Comparison of ENCODE assay signal across 1 cellular context in the genomic region with DNA sequence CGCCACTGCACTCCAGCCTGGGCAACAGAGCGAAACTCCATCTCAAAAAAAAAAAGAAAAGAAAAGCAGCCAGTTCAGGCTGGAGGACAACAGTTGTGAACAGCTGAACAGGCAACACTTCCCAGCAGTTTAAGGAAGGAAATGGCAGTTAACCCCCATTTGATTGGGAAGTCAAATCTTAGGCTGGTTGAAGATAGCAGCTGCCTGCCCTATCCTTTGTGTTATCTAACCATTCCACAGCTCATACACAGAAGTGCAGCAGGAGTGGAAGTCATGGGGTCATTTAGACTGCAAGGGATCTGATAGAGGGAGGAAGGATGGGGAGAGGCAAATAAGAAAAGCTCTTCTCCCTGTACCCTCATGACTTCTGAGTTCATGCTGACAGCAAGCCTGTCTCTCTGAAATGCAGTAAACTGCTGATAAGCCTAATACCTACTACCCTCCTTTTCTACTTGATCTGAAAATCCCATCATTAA.
A peak's percentile ranks its signal among the peaks of the same experiment; 100 is the strongest.
TF ChIP-seq lines count a peak whose summit lies in the region.

No MANE protein-coding gene starts in this region.

TF ChIP-seq in K562, 482 proteins besides CTCF, POLR2A, EP300 and RAD21 (continued from another document and continues in another):
- TF ChIP-seq, protein P1, sequence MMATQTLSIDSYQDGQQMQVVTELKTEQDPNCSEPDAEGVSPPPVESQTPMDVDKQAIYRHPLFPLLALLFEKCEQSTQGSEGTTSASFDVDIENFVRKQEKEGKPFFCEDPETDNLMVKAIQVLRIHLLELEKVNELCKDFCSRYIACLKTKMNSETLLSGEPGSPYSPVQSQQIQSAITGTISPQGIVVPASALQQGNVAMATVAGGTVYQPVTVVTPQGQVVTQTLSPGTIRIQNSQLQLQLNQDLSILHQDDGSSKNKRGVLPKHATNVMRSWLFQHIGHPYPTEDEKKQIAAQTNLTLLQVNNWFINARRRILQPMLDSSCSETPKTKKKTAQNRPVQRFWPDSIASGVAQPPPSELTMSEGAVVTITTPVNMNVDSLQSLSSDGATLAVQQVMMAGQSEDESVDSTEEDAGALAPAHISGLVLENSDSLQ (IDR thresholded peaks at IDR 0.05): peak; percentile 40
- TF ChIP-seq CBX1 (IDR thresholded peaks at IDR 0.05; ENCODE audit: low read depth) (no peak), MAZ (CRISPR knock-in tag; conservative IDR thresholded peaks at IDR 0.05 in 1 of 2, IDR thresholded peaks at IDR 0.05 in 1 of 2) (peak; percentile 19 to 45; a peak in 1 of 4 replicates), KDM1A (IDR thresholded peaks at IDR 0.05) (peak; percentile 98), KLF10 (CRISPR knock-in tag; IDR thresholded peaks at IDR 0.05) (no peak), ZNF133 (CRISPR knock-in tag; IDR thresholded peaks at IDR 0.05) (no peak), KAT8 (IDR thresholded peaks at IDR 0.05; ENCODE audit: low read depth) (no peak), MYNN (IDR thresholded peaks at IDR 0.05) (peak; percentile 43; the same call in 1 of the 2 replicates), MYNN (CRISPR knock-in tag; IDR thresholded peaks at IDR 0.05) (no peak), NR2C2 (CRISPR knock-in tag; IDR thresholded peaks at IDR 0.05) (no peak), NR2C2 (tag; IDR thresholded peaks at IDR 0.05) (peak; percentile 75), BHLHE40 (IDR thresholded peaks at IDR 0.05; ENCODE audit: low read length) (peak; percentile 59), GATAD2A (IDR thresholded peaks at IDR 0.05) (peak; percentile 72; the same call in 1 of the 2 replicates), MEIS2 (IDR thresholded peaks at IDR 0.05; ENCODE audit: partially characterized antibody) (peak; percentile 57), ATF1 (CRISPR knock-in tag; IDR thresholded peaks at IDR 0.05) (no peak), ATF1 (tag; IDR thresholded peaks at IDR 0.05) (0 out of 2 replicates have a peak, but pooled peaks have one; percentile 32), MYC (IDR thresholded peaks at IDR 0.05; ENCODE audit: low read depth, low read length) (peak; percentile 11; the same call in 1 of the 2 replicates), MYC (CRISPR knock-in tag; IDR thresholded peaks at IDR 0.05; ENCODE audit: borderline replicate concordance, low read depth) (no peak), HDAC1 (IDR thresholded peaks at IDR 0.05) (peak; percentile 69 to 97; a peak in 3 of 4 replicates), ZKSCAN8 (CRISPR knock-in tag; IDR thresholded peaks at IDR 0.05) (peak; percentile 48; the same call in 1 of the 2 replicates), ZNF24 (IDR thresholded peaks at IDR 0.05) (0 out of 2 replicates have a peak, but pooled peaks have one; percentile 15), SLC30A9 (CRISPR knock-in tag; IDR thresholded peaks at IDR 0.05) (no peak), NCOA1 (IDR thresholded peaks at IDR 0.05; ENCODE audit: low read depth) (peak; percentile 48; the same call in 1 of the 2 replicates), ZBED1 (IDR thresholded peaks at IDR 0.05) (no peak), SP1 (CRISPR knock-in tag; IDR thresholded peaks at IDR 0.05) (0 out of 2 replicates have a peak, but pooled peaks have one; percentile 24), ESRRA (IDR thresholded peaks at IDR 0.05; ENCODE audit: borderline replicate concordance, low read depth) (peak; percentile 67; the same call in 1 of the 2 replicates), BCOR (IDR thresholded peaks at IDR 0.05) (peak; percentile 63; the same call in 1 of the 2 replicates), POLR2AphosphoS5 (IDR thresholded peaks at IDR 0.05; ENCODE audit: control insufficient read depth, insufficient read depth, low read depth, low read length) (peak; percentile 92), MECOM (CRISPR knock-in tag; IDR thresholded peaks at IDR 0.05) (peak; percentile 71; the same call in 1 of the 2 replicates), RNF2 (IDR thresholded peaks at IDR 0.05) (peak; percentile 63), ARID1B (IDR thresholded peaks at IDR 0.05) (peak; percentile 94)
- TF ChIP-seq, protein P2, sequence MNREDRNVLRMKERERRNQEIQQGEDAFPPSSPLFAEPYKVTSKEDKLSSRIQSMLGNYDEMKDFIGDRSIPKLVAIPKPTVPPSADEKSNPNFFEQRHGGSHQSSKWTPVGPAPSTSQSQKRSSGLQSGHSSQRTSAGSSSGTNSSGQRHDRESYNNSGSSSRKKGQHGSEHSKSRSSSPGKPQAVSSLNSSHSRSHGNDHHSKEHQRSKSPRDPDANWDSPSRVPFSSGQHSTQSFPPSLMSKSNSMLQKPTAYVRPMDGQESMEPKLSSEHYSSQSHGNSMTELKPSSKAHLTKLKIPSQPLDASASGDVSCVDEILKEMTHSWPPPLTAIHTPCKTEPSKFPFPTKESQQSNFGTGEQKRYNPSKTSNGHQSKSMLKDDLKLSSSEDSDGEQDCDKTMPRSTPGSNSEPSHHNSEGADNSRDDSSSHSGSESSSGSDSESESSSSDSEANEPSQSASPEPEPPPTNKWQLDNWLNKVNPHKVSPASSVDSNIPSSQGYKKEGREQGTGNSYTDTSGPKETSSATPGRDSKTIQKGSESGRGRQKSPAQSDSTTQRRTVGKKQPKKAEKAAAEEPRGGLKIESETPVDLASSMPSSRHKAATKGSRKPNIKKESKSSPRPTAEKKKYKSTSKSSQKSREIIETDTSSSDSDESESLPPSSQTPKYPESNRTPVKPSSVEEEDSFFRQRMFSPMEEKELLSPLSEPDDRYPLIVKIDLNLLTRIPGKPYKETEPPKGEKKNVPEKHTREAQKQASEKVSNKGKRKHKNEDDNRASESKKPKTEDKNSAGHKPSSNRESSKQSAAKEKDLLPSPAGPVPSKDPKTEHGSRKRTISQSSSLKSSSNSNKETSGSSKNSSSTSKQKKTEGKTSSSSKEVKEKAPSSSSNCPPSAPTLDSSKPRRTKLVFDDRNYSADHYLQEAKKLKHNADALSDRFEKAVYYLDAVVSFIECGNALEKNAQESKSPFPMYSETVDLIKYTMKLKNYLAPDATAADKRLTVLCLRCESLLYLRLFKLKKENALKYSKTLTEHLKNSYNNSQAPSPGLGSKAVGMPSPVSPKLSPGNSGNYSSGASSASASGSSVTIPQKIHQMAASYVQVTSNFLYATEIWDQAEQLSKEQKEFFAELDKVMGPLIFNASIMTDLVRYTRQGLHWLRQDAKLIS (CRISPR knock-in tag; IDR thresholded peaks at IDR 0.05): peak; percentile 50; the same call in 1 of the 2 replicates
- TF ChIP-seq, protein P3, sequence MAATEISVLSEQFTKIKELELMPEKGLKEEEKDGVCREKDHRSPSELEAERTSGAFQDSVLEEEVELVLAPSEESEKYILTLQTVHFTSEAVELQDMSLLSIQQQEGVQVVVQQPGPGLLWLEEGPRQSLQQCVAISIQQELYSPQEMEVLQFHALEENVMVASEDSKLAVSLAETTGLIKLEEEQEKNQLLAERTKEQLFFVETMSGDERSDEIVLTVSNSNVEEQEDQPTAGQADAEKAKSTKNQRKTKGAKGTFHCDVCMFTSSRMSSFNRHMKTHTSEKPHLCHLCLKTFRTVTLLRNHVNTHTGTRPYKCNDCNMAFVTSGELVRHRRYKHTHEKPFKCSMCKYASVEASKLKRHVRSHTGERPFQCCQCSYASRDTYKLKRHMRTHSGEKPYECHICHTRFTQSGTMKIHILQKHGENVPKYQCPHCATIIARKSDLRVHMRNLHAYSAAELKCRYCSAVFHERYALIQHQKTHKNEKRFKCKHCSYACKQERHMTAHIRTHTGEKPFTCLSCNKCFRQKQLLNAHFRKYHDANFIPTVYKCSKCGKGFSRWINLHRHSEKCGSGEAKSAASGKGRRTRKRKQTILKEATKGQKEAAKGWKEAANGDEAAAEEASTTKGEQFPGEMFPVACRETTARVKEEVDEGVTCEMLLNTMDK (IDR thresholded peaks at IDR 0.05; ENCODE audit: borderline replicate concordance, insufficient read depth, low read depth, low read length, poor library complexity, severe bottlenecking): no peak
- TF ChIP-seq, protein P4, sequence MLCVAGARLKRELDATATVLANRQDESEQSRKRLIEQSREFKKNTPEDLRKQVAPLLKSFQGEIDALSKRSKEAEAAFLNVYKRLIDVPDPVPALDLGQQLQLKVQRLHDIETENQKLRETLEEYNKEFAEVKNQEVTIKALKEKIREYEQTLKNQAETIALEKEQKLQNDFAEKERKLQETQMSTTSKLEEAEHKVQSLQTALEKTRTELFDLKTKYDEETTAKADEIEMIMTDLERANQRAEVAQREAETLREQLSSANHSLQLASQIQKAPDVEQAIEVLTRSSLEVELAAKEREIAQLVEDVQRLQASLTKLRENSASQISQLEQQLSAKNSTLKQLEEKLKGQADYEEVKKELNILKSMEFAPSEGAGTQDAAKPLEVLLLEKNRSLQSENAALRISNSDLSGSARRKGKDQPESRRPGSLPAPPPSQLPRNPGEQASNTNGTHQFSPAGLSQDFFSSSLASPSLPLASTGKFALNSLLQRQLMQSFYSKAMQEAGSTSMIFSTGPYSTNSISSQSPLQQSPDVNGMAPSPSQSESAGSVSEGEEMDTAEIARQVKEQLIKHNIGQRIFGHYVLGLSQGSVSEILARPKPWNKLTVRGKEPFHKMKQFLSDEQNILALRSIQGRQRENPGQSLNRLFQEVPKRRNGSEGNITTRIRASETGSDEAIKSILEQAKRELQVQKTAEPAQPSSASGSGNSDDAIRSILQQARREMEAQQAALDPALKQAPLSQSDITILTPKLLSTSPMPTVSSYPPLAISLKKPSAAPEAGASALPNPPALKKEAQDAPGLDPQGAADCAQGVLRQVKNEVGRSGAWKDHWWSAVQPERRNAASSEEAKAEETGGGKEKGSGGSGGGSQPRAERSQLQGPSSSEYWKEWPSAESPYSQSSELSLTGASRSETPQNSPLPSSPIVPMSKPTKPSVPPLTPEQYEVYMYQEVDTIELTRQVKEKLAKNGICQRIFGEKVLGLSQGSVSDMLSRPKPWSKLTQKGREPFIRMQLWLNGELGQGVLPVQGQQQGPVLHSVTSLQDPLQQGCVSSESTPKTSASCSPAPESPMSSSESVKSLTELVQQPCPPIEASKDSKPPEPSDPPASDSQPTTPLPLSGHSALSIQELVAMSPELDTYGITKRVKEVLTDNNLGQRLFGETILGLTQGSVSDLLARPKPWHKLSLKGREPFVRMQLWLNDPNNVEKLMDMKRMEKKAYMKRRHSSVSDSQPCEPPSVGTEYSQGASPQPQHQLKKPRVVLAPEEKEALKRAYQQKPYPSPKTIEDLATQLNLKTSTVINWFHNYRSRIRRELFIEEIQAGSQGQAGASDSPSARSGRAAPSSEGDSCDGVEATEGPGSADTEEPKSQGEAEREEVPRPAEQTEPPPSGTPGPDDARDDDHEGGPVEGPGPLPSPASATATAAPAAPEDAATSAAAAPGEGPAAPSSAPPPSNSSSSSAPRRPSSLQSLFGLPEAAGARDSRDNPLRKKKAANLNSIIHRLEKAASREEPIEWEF (CRISPR knock-in tag; IDR thresholded peaks at IDR 0.05): no peak
- TF ChIP-seq, protein P5, sequence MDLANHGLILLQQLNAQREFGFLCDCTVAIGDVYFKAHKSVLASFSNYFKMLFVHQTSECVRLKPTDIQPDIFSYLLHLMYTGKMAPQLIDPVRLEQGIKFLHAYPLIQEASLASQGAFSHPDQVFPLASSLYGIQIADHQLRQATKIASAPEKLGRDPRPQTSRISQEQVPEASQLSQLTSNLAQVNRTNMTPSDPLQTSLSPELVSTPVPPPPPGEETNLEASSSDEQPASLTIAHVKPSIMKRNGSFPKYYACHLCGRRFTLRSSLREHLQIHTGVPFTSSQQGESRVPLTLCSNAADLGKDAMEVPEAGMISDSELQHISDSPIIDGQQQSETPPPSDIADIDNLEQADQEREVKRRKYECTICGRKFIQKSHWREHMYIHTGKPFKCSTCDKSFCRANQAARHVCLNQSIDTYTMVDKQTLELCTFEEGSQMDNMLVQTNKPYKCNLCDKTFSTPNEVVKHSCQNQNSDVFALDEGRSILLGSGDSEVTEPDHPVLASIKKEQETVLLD (IDR thresholded peaks at IDR 0.05): peak; percentile 82; the same call in 1 of the 2 replicates
- TF ChIP-seq, protein P6, sequence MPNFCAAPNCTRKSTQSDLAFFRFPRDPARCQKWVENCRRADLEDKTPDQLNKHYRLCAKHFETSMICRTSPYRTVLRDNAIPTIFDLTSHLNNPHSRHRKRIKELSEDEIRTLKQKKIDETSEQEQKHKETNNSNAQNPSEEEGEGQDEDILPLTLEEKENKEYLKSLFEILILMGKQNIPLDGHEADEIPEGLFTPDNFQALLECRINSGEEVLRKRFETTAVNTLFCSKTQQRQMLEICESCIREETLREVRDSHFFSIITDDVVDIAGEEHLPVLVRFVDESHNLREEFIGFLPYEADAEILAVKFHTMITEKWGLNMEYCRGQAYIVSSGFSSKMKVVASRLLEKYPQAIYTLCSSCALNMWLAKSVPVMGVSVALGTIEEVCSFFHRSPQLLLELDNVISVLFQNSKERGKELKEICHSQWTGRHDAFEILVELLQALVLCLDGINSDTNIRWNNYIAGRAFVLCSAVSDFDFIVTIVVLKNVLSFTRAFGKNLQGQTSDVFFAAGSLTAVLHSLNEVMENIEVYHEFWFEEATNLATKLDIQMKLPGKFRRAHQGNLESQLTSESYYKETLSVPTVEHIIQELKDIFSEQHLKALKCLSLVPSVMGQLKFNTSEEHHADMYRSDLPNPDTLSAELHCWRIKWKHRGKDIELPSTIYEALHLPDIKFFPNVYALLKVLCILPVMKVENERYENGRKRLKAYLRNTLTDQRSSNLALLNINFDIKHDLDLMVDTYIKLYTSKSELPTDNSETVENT (CRISPR knock-in tag; IDR thresholded peaks at IDR 0.05): no peak
- TF ChIP-seq, protein P7, sequence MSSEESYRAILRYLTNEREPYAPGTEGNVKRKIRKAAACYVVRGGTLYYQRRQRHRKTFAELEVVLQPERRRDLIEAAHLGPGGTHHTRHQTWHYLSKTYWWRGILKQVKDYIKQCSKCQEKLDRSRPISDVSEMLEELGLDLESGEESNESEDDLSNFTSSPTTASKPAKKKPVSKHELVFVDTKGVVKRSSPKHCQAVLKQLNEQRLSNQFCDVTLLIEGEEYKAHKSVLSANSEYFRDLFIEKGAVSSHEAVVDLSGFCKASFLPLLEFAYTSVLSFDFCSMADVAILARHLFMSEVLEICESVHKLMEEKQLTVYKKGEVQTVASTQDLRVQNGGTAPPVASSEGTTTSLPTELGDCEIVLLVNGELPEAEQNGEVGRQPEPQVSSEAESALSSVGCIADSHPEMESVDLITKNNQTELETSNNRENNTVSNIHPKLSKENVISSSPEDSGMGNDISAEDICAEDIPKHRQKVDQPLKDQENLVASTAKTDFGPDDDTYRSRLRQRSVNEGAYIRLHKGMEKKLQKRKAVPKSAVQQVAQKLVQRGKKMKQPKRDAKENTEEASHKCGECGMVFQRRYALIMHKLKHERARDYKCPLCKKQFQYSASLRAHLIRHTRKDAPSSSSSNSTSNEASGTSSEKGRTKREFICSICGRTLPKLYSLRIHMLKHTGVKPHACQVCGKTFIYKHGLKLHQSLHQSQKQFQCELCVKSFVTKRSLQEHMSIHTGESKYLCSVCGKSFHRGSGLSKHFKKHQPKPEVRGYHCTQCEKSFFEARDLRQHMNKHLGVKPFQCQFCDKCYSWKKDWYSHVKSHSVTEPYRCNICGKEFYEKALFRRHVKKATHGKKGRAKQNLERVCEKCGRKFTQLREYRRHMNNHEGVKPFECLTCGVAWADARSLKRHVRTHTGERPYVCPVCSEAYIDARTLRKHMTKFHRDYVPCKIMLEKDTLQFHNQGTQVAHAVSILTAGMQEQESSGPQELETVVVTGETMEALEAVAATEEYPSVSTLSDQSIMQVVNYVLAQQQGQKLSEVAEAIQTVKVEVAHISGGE (CRISPR knock-in tag; IDR thresholded peaks at IDR 0.05): peak in 1 of 3 experiments; percentile 50; a peak in 1 of 6 replicates
